In genomic region chr2:12456293-12457151, GRCh38 we compare ENCODE assay signal across 8 cellular contexts.
DNase-seq lines count a peak whose midpoint lies in the region; ATAC-seq and TF ChIP-seq lines count a peak whose summit lies in the region.

No MANE protein-coding gene starts in this region.

- intact Hi-C loops in CD14-positive monocyte (cut with micrococcal nuclease), result loop anchor here in 1 of 2 donors (5.0 to 10.0 kb wide), 2 partner anchors 46 to 128 kb away; no protein-coding TSS in a partner anchor

- DNase-seq in CD14-positive monocyte (ENCODE audit: low spot score) (peak; percentile 90), hepatocyte (ENCODE audit: low spot score) (peak; percentile 89), NCI-H2107 treated with DMSO at 0.1 percent for 48 hours (lab: John Stamatoyannopoulos, UW; ENCODE audit: unreplicated experiment) (no peak)
- DNase-seq in activated naive CD8-positive, alpha-beta T cell treated with anti-CD3 and anti-CD28 coated beads, Interleukin-2, amount 50 U/mL, for 24 hours, result peak; percentile 72
- peak; percentile 22 to 28 for DNase-seq in stimulated activated CD4-positive, alpha-beta T cell treated with anti-CD3 and anti-CD28 coated beads, Interleukin-15, amount 100 ng/mL, for 1 hour (ENCODE audit: low read depth in 1 of 2, low spot score in 1 of 2)

- no peaks in the 10 kb centered on the region for H3K36me3 ChIP-seq in SU-DHL-6 (ENCODE audit: low read length)
- no peaks in the 10 kb centered on the region for H3K36me3 ChIP-seq in hepatocyte (replicated peaks; ENCODE audit: insufficient read depth, low read depth)

- H3K27me3 Mint-ChIP-seq in CD14-positive monocyte (ENCODE audit: low read depth in 3 of 3), result peaks cover 0 to 3% (median 0%) of the 10 kb centered on the region in 3 donors
- no peaks in the 10 kb centered on the region for H3K27me3 Mint-ChIP-seq in activated naive CD8-positive, alpha-beta T cell treated with anti-CD3 and anti-CD28 coated beads, Interleukin-2, amount 50 U/mL, for 24 hours

- H3F3A ChIP-seq in SU-DHL-6 (ENCODE audit: insufficient read depth), result no peaks in the 10 kb centered on the region

- peak overlapping the region; percentile 83 to 96 (median 92) for H3K27ac Mint-ChIP-seq in CD14-positive monocyte
- peak overlapping the region; percentile 92 for H3K27ac Mint-ChIP-seq in activated naive CD8-positive, alpha-beta T cell treated with anti-CD3 and anti-CD28 coated beads, Interleukin-2, amount 50 U/mL, for 24 hours

- H4K20me1 ChIP-seq in SU-DHL-6 (ENCODE audit: low read depth, low read length) (no peaks in the 10 kb centered on the region), hepatocyte (ENCODE audit: insufficient read depth, poor library complexity, severe bottlenecking) (no peaks in the 10 kb centered on the region)

- H3K9me3 Mint-ChIP-seq in CD14-positive monocyte, result peaks cover 0 to 2% (median 0%) of the 10 kb centered on the region in 7 donors
- no peaks in the 10 kb centered on the region for H3K9me3 Mint-ChIP-seq in activated naive CD8-positive, alpha-beta T cell treated with anti-CD3 and anti-CD28 coated beads, Interleukin-2, amount 50 U/mL, for 24 hours

- H3K27ac ChIP-seq in SU-DHL-6 (ENCODE audit: low read depth, low read length) (0 out of 2 replicates have a peak overlapping the region, but pooled peaks have one; percentile 40), hepatocyte (peak overlapping the region; percentile 67)

- H3K9me2 ChIP-seq in SU-DHL-6 (replicated peaks; ENCODE audit: insufficient read depth, low read length) (no peaks in the 10 kb centered on the region), hepatocyte (replicated peaks; ENCODE audit: insufficient read depth) (no peaks in the 10 kb centered on the region)

- H3K27me3 ChIP-seq in SU-DHL-6 (ENCODE audit: low read length) (no peaks in the 10 kb centered on the region), hepatocyte (no peaks in the 10 kb centered on the region)

- no peaks in the 10 kb centered on the region for H3K36me3 Mint-ChIP-seq in CD14-positive monocyte
- no peaks in the 10 kb centered on the region for H3K36me3 Mint-ChIP-seq in activated naive CD8-positive, alpha-beta T cell treated with anti-CD3 and anti-CD28 coated beads, Interleukin-2, amount 50 U/mL, for 24 hours (ENCODE audit: low read depth)

- no peaks in the 10 kb centered on the region for H3K9me3 ChIP-seq in SU-DHL-6 (ENCODE audit: insufficient read depth, low read length)
- H3K9me3 ChIP-seq in hepatocyte (ENCODE audit: low read depth), result no peaks in the 10 kb centered on the region

- ATAC-seq in GM19452 (IDR thresholded peaks at IDR 0.05; ENCODE audit: unreplicated experiment), result peak; percentile 97
- ATAC-seq in HG03565 (IDR thresholded peaks at IDR 0.05; ENCODE audit: unreplicated experiment), result peak; percentile 93
- peak; percentile 96 for ATAC-seq in activated naive CD8-positive, alpha-beta T cell treated with anti-CD3 and anti-CD28 coated beads, Interleukin-2, amount 50 U/mL, for 24 hours

- H3K4me1 ChIP-seq in hepatocyte (ENCODE audit: insufficient read depth), result peaks cover 5% of the 10 kb centered on the region

- peak overlapping the region; percentile 41 for H3K4me3 ChIP-seq in SU-DHL-6 (ENCODE audit: insufficient read depth, low read length, poor library complexity, severe bottlenecking)
- H3K4me3 ChIP-seq in hepatocyte, result no peak overlapping the region

- peaks cover 51% of the 10 kb centered on the region for H3K4me1 Mint-ChIP-seq in CD14-positive monocyte
- H3K4me1 Mint-ChIP-seq in activated naive CD8-positive, alpha-beta T cell treated with anti-CD3 and anti-CD28 coated beads, Interleukin-2, amount 50 U/mL, for 24 hours, result peaks cover 34% of the 10 kb centered on the region

- TF ChIP-seq CTCF in CD14-positive monocyte (IDR thresholded peaks at IDR 0.05) (no peak), SU-DHL-6 (IDR thresholded peaks at IDR 0.05; ENCODE audit: insufficient read depth, low read length, poor library complexity, severe bottlenecking) (no peak), hepatocyte (IDR thresholded peaks at IDR 0.05; ENCODE audit: poor library complexity) (no peak)

- H3K79me2 ChIP-seq in SU-DHL-6 (ENCODE audit: insufficient read depth, low read length), result no peaks in the 10 kb centered on the region
- no peaks in the 10 kb centered on the region for H3K79me2 ChIP-seq in hepatocyte

- peak overlapping the region; percentile 82 for H3K4me2 ChIP-seq in SU-DHL-6 (ENCODE audit: low read depth, low read length, poor library complexity, severe bottlenecking)
- peak overlapping the region; percentile 67 for H3K4me2 ChIP-seq in hepatocyte

- peak overlapping the region in 1 of 2 donors; percentile 54 for H3K4me3 Mint-ChIP-seq in CD14-positive monocyte
- peak overlapping the region; percentile 79 for H3K4me3 Mint-ChIP-seq in activated naive CD8-positive, alpha-beta T cell treated with anti-CD3 and anti-CD28 coated beads, Interleukin-2, amount 50 U/mL, for 24 hours

- H2AFZ ChIP-seq in SU-DHL-6 (ENCODE audit: low read depth, low read length, severe bottlenecking) (peak overlapping the region; percentile 65), hepatocyte (no peak overlapping the region)

- peak overlapping the region; percentile 39; the same call in 1 of the 2 replicates for H3K9ac ChIP-seq in SU-DHL-6 (ENCODE audit: low read length)

- 46% methylated on average over 7 of the region's 7 CpGs for WGBS in hepatocyte (ENCODE audit: low lambda C conversion rate, missing lambda C conversion rate)
